In the genomic region with DNA sequence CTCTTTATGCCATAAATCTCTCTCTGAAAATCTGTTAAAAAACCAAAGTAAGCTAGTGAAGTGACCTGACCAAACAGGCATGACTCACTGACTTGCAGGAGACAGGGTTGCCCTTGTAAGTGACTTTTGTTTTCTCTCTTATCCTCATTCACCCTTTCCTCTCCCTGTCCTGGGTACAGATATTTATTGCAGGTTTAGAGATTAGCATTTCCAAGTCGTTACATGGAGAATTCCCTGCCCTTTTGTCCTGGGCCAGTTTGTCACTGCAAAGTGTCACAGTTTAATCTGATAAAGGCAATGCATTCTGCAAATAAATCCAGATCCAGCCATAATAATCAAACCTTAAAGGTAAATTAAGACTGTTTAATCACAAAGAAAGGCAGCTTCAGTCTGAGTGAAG, we compare ENCODE assay signal across 32 cellular contexts.
"Had no signal": no experiment of that assay in that cellular context is flagged by ENCODE, and none has a peak within 500 bp of the region (broad histone marks: within the 10 kb centered on the region; RNA-seq: fewer than 3 reads in every experiment).

No MANE protein-coding gene starts in this region.

- H3K36me3 Mint-ChIP-seq: activated CD4-positive, alpha-beta memory T cell treated with anti-CD3 and anti-CD28 coated beads for 36 hours had no signal

- DNase-seq: activated B cell treated with CpG ODN at 0.5 μM for 24 hours; activated CD4-positive, alpha-beta memory T cell treated with anti-CD3 and anti-CD28 coated beads for 36 hours; activated CD4-positive, alpha-beta T cell treated with anti-CD3 and anti-CD28 coated beads for 1 hour; activated CD4-positive, alpha-beta T cell treated with anti-CD3 and anti-CD28 coated beads, Interleukin-2, amount 10 ng/mL, durations not matched to agents 7 days and 5 days; activated CD8-positive, alpha-beta memory T cell treated with anti-CD3 and anti-CD28 coated beads for 24 hours; activated effector memory CD4-positive, alpha-beta T cell treated with anti-CD3 and anti-CD28 coated beads, Interleukin-2, amount 50 U/mL, for 16 hours; activated naive CD4-positive, alpha-beta T cell treated with Interleukin-2 at 50 U/mL for 16 hours; activated naive CD8-positive, alpha-beta T cell treated with anti-CD3 and anti-CD28 coated beads, Interleukin-2, amount 50 U/mL, for 24 hours; activated T-cell treated with anti-CD3 and anti-CD28 coated beads, Interleukin-2, amount 50 U/mL, for 4 hours; amniotic stem cell; brain microvascular endothelial cell; MG63; MV-4-11; NCI-H1092 treated with DMSO at 0.1 percent for 48 hours; NCI-H1417 treated with DMSO at 0.1 percent for 48 hours; NCI-H1694; NCI-H2029; NCI-H2107; NCI-H2171 treated with DMSO at 0.1 percent for 48 hours; NCI-H226; NCI-H526; NCI-H82; SHP77; SW 1271 had no signal

- H3K27me3 ChIP-seq: ascending aorta, brain microvascular endothelial cell, cardiac muscle cell, MG63, Peyer's patch, SJSA1 had no signal

- H3K4me1 Mint-ChIP-seq: activated B cell treated with CpG ODN at 0.5 μM for 24 hours; activated CD4-positive, alpha-beta T cell treated with anti-CD3 and anti-CD28 coated beads, Interleukin-2, amount 10 ng/mL, durations not matched to agents 7 days and 5 days; activated naive CD8-positive, alpha-beta T cell treated with anti-CD3 and anti-CD28 coated beads, Interleukin-2, amount 50 U/mL, for 24 hours had no signal

- H3K4me3 Mint-ChIP-seq: activated B cell treated with CpG ODN at 0.5 μM for 24 hours; activated CD4-positive, alpha-beta memory T cell treated with anti-CD3 and anti-CD28 coated beads for 36 hours; activated CD4-positive, alpha-beta T cell treated with anti-CD3 and anti-CD28 coated beads, Interleukin-2, amount 10 ng/mL, durations not matched to agents 7 days and 5 days; activated naive CD8-positive, alpha-beta T cell treated with anti-CD3 and anti-CD28 coated beads, Interleukin-2, amount 50 U/mL, for 24 hours; activated T-cell treated with anti-CD3 and anti-CD28 coated beads, Interleukin-2, amount 50 U/mL, for 4 hours; T-helper 2 cell treated with Interferon-gamma antibody and Interleukin-4, amounts not matched to agents 5 μg/mL and 100 μg/mL, for 36 hours had no signal

- H3K27ac Mint-ChIP-seq: activated B cell treated with CpG ODN at 0.5 μM for 24 hours; activated CD4-positive, alpha-beta memory T cell treated with anti-CD3 and anti-CD28 coated beads for 36 hours; activated CD4-positive, alpha-beta T cell treated with anti-CD3 and anti-CD28 coated beads, Interleukin-2, amount 10 ng/mL, durations not matched to agents 7 days and 5 days; activated naive CD4-positive, alpha-beta T cell treated with anti-CD3 and anti-CD28 coated beads, Interleukin-2, amount 50 U/mL, for 72 hours; activated naive CD8-positive, alpha-beta T cell treated with anti-CD3 and anti-CD28 coated beads, Interleukin-2, amount 50 U/mL, for 24 hours; T-helper 2 cell treated with Interferon-gamma antibody and Interleukin-4, amounts not matched to agents 5 μg/mL and 100 μg/mL, for 36 hours had no signal

- H3K4me3 ChIP-seq: ascending aorta, cardiac muscle cell, MG63, Peyer's patch, SJSA1 had no signal

- H3K36me3 ChIP-seq: ascending aorta, brain microvascular endothelial cell, cardiac muscle cell, MG63, Peyer's patch, SJSA1 had no signal

- ATAC-seq: activated naive CD4-positive, alpha-beta T cell treated with anti-CD3 and anti-CD28 coated beads, Interleukin-2, amount 50 U/mL, for 72 hours; activated naive CD8-positive, alpha-beta T cell treated with anti-CD3 and anti-CD28 coated beads, Interleukin-2, amount 50 U/mL, for 24 hours; activated T-cell treated with anti-CD3 and anti-CD28 coated beads, Interleukin-2, amount 50 U/mL, for 4 hours; SK-N-SH treated with all-trans-retinoic acid at 6 μM for 48 hours had no signal

- H3K27me3 Mint-ChIP-seq: activated B cell treated with CpG ODN at 0.5 μM for 24 hours; activated CD4-positive, alpha-beta memory T cell treated with anti-CD3 and anti-CD28 coated beads for 36 hours; activated CD4-positive, alpha-beta T cell treated with anti-CD3 and anti-CD28 coated beads, Interleukin-2, amount 10 ng/mL, durations not matched to agents 7 days and 5 days; activated naive CD8-positive, alpha-beta T cell treated with anti-CD3 and anti-CD28 coated beads, Interleukin-2, amount 50 U/mL, for 24 hours had no signal

- H3K4me1 ChIP-seq: ascending aorta, SJSA1 had no signal

- H3K9me3 ChIP-seq: ascending aorta, MG63, Peyer's patch had no signal

- H3K27ac ChIP-seq: ascending aorta, brain microvascular endothelial cell, cardiac muscle cell, RWPE1, SJSA1 had no signal
